ENCODE assay signal across 27 cellular contexts in genomic region chr11:75306529-75306928, GRCh38. TPM values are rescaled to one million over a fixed set of nuclear protein-coding genes. Genes with fewer than 3 reads are reported as not detected.
DNase-seq lines count a peak whose midpoint lies in the region; ATAC-seq, FAIRE-seq and TF ChIP-seq lines count a peak whose summit lies in the region.
"Had no signal": no experiment of that assay in that cellular context is flagged by ENCODE, and none has a peak within 500 bp of the region (broad histone marks: within the 10 kb centered on the region; RNA-seq: fewer than 3 reads in every experiment).

No MANE protein-coding gene starts in this region.

- no peak for FAIRE-seq in small intestine (lab: Jason Lieb, UNC)
- FAIRE-seq: GM18507, pancreas had no signal

- H3K36me3 Mint-ChIP-seq in WTC11: no peaks in the 10 kb centered on the region
- peaks cover 12% of the 10 kb centered on the region for H3K36me3 Mint-ChIP-seq in endodermal cell (ENCODE audit: low read depth)
- no peaks in the 10 kb centered on the region for H3K36me3 Mint-ChIP-seq in nephron progenitor cell (ENCODE audit: low read depth)

- no peaks in the 10 kb centered on the region for H3K9me3 Mint-ChIP-seq in WTC11
- no peaks in the 10 kb centered on the region for H3K9me3 Mint-ChIP-seq in endodermal cell
- H3K9me3 Mint-ChIP-seq in nephron progenitor cell: no peaks in the 10 kb centered on the region

- H3K4me3 Mint-ChIP-seq in WTC11: no peak overlapping the region
- no peak overlapping the region for H3K4me3 Mint-ChIP-seq in endodermal cell
- no peak overlapping the region for H3K4me3 Mint-ChIP-seq in nephron progenitor cell

- H3K4me1 Mint-ChIP-seq in WTC11 (peaks cover 57% of the 10 kb centered on the region), endodermal cell (peaks cover 18% of the 10 kb centered on the region), nephron progenitor cell (peaks cover 24% of the 10 kb centered on the region)

- intact Hi-C loops in colonic mucosa (cut with DNase I): no loop called here

- WGBS in endodermal cell (ENCODE audit: insufficient coverage in 1 of 2, insufficient read length in 1 of 2), 2 experiments: 94% methylated on average over 3 to 10 of the region's 10 CpGs
- 60 to 90% methylated on average over 7 to 10 of the region's 10 CpGs for WGBS in lung, 2 donors
- 80 to 95% (median 83%) methylated on average over 10 of the region's 10 CpGs for WGBS in small intestine, 3 donors

- H3K27me3 ChIP-seq in endodermal cell (ENCODE audit: control insufficient read depth, insufficient read depth, low read length, poor library complexity, severe bottlenecking): no peaks in the 10 kb centered on the region
- no peaks in the 10 kb centered on the region for H3K27me3 ChIP-seq in lung (ENCODE audit: control insufficient read depth, insufficient read depth)
- no peaks in the 10 kb centered on the region for H3K27me3 ChIP-seq in small intestine (ENCODE audit: control insufficient read depth in 2 of 2, insufficient read depth in 2 of 2, low read length in 2 of 2)
- H3K27me3 ChIP-seq in colonic mucosa: no peaks in the 10 kb centered on the region
- H3K27me3 ChIP-seq: left lung, pancreas had no signal

- POLR2A ChIA-PET in WTC11 (lab: Charles Lee): no interaction called here

- peaks cover 22% of the 10 kb centered on the region for H3K36me3 ChIP-seq in endodermal cell (ENCODE audit: control insufficient read depth, insufficient read depth, low read length)
- H3K36me3 ChIP-seq in lung (ENCODE audit: control insufficient read depth in 2 of 2, insufficient read depth in 2 of 2, low read length in 2 of 2): peaks cover 0 to 22% of the 10 kb centered on the region in 2 donors
- no peaks in the 10 kb centered on the region for H3K36me3 ChIP-seq in small intestine (ENCODE audit: control insufficient read depth in 2 of 2, insufficient read depth in 2 of 2, low read length in 2 of 2)
- no peaks in the 10 kb centered on the region for H3K36me3 ChIP-seq in colonic mucosa
- H3K36me3 ChIP-seq: pancreas, thoracic aorta had no signal

- H3K27ac ChIP-seq in endodermal cell (ENCODE audit: low read depth, low read length) (no peak overlapping the region), lung (ENCODE audit: low read depth in 1 of 2, low read length in 1 of 2) (peak overlapping the region; percentile 4 to 86), substantia nigra (ENCODE audit: low read depth, low read length, poor library complexity, severe bottlenecking) (peak overlapping the region; percentile 51), small intestine (ENCODE audit: low read depth in 1 of 2, low read length in 1 of 2) (peak overlapping the region in 1 of 2 donors; percentile 8), colonic mucosa (no peak overlapping the region)
- H3K27ac ChIP-seq: epithelial cell of prostate, GM23248, pancreas, thoracic aorta had no signal

- CTCF ChIA-PET in WTC11 (lab: Charles Lee): interaction anchor here (1.0 to 1.3 kb wide), 2 partner anchors 26 to 46 kb away, joined by 3 read pairs; no protein-coding TSS in a partner anchor

- H3K27me3 Mint-ChIP-seq in WTC11 (ENCODE audit: low read depth) (no peaks in the 10 kb centered on the region), endodermal cell (ENCODE audit: insufficient read depth) (no peaks in the 10 kb centered on the region), nephron progenitor cell (ENCODE audit: low read depth, poor library complexity) (peaks cover 16% of the 10 kb centered on the region)

- ATAC-seq in WTC11: 0 out of 2 replicates have a peak, but pooled peaks have one; percentile 8
- no peak for ATAC-seq in lung (ENCODE audit: insufficient read depth, low FRiP score)
- ATAC-seq: left lung, pancreas, SK-N-SH treated with all-trans-retinoic acid at 6 μM for 48 hours had no signal

- no peaks in the 10 kb centered on the region for H3K9me3 ChIP-seq in endodermal cell (ENCODE audit: control insufficient read depth, low read length)
- no peaks in the 10 kb centered on the region for H3K9me3 ChIP-seq in lung (ENCODE audit: control insufficient read depth in 2 of 2, insufficient read depth in 1 of 2, low read length in 1 of 2)
- H3K9me3 ChIP-seq in small intestine (ENCODE audit: control insufficient read depth, low read depth): no peaks in the 10 kb centered on the region
- no peaks in the 10 kb centered on the region for H3K9me3 ChIP-seq in colonic mucosa
- H3K9me3 ChIP-seq: left lung, pancreas, thoracic aorta had no signal

- DNase-seq in WTC11 (ENCODE audit: low spot score) (no peak), endodermal cell (no peak), lung (ENCODE audit: low spot score) (no peak), substantia nigra (lab: John Stamatoyannopoulos, UW) (no peak), nephron progenitor cell (no peak), small intestine (no peak), colonic mucosa (no peak)
- DNase-seq: activated CD4-positive, CD25-positive, alpha-beta regulatory T cell treated with anti-CD3 and anti-CD28 coated beads, Interleukin-2, amount 50 U/mL, for 72 hours; activated CD8-positive, alpha-beta memory T cell treated with anti-CD3 and anti-CD28 coated beads for 24 hours; activated naive CD4-positive, alpha-beta T cell treated with anti-CD3 and anti-CD28 coated beads, Interleukin-2, amount 50 U/mL, for 16 hours; activated T-cell treated with anti-CD3 and anti-CD28 coated beads, Interleukin-2, amount 50 U/mL, for 48 hours; AML-193; cortex of kidney; foreskin melanocyte; GM23248; Karpas-422; left lung; NCI-H1048; NCI-H2029 treated with DMSO at 0.1 percent for 48 hours; NCI-H510A; stimulated activated CD4-positive, alpha-beta T cell treated with anti-CD3 and anti-CD28 coated beads, Interleukin-4, amount 100 ng/mL, for 4 hours; T-helper 9 cell had no signal

- H3K27ac Mint-ChIP-seq in WTC11 (peak overlapping the region; percentile 26), endodermal cell (peak overlapping the region; percentile 85), nephron progenitor cell (no peak overlapping the region)

- H3K9ac ChIP-seq in endodermal cell (ENCODE audit: extremely low read depth, low read length, poor library complexity, severe bottlenecking): no peak overlapping the region
- no peak overlapping the region for H3K9ac ChIP-seq in colonic mucosa (ENCODE audit: low read depth in 2 of 2, low read length in 2 of 2)
- H3K9ac ChIP-seq: GM23248 had no signal

- H3K4me1 ChIP-seq in endodermal cell (ENCODE audit: control insufficient read depth, insufficient read depth, low read length) (no peaks in the 10 kb centered on the region), lung (ENCODE audit: control insufficient read depth in 2 of 2, insufficient read depth in 2 of 2, low read length in 2 of 2) (peaks cover 0 to 49% of the 10 kb centered on the region in 2 donors), small intestine (ENCODE audit: control insufficient read depth in 2 of 2, insufficient read depth in 1 of 2, low read depth in 1 of 2, low read length in 1 of 2) (peaks cover 0 to 2% of the 10 kb centered on the region in 2 donors), colonic mucosa (peaks cover 6% of the 10 kb centered on the region)

- no peak for TF ChIP-seq CTCF in WTC11 (IDR thresholded peaks at IDR 0.05)
- no peak for TF ChIP-seq CTCF in endodermal cell (conservative IDR thresholded peaks at IDR 0.05)
- TF ChIP-seq CTCF in lung (IDR thresholded peaks at IDR 0.05; ENCODE audit: control extremely low read depth, extremely low read depth): no peak
- TF ChIP-seq CTCF in nephron progenitor cell (IDR thresholded peaks at IDR 0.05): no peak
- no peak for TF ChIP-seq CTCF in colonic mucosa (IDR thresholded peaks at IDR 0.05)

- H3K4me3 ChIP-seq in endodermal cell (ENCODE audit: low read length) (no peak overlapping the region), lung (no peak overlapping the region), small intestine (ENCODE audit: low read depth in 1 of 2, low read length in 2 of 2) (no peak overlapping the region), colonic mucosa (no peak overlapping the region)
- H3K4me3 ChIP-seq: GM23248, pancreas, thoracic aorta had no signal

TF ChIP-seq in WTC11, 78 proteins besides CTCF, POLR2A, EP300 and RAD21:
- TF ChIP-seq ZNF121 (CRISPR knock-in tag; IDR thresholded peaks at IDR 0.05) (no peak), NFE2L1 (CRISPR knock-in tag; IDR thresholded peaks at IDR 0.05) (no peak), CREB1 (CRISPR knock-in tag; IDR thresholded peaks at IDR 0.05) (no peak), MAX (CRISPR knock-in tag; IDR thresholded peaks at IDR 0.05) (no peak), NR1H2 (CRISPR knock-in tag; IDR thresholded peaks at IDR 0.05) (no peak)

RNA-seq across cellular contexts. Expression of gene ARRB1, which starts 44.9 kb away (rescaled TPM):
- total RNA-seq in WTC11 (2021) (81.0 to 90.1 TPM (median 82.9 TPM) in 3 replicates), endodermal cell (100 to 1,000 TPM in 1 of 2 donors, 10 to 100 TPM in 1; 41.7 to 128 TPM), lung (100 to 1,000 TPM in 1 of 2 donors, 10 to 100 TPM in 1; 64.4 to 145 TPM), colonic mucosa (10 to 100 TPM; 70.3 to 73.4 TPM)
- polyA plus RNA-seq in endodermal cell (2013, experiment 1 of 2): 19.7 TPM
- polyA plus RNA-seq in endodermal cell (2013, experiment 2 of 2): 23.1 TPM
- polyA plus RNA-seq in lung (10 to 100 TPM; 39.8 to 46.0 TPM), small intestine (10 to 100 TPM; 20.0 to 41.5 (median 28.2) TPM)

Comparison
In these comparisons a context has a peak if more than half of its experiments do, and no peak if none do; other contexts are left out.
1. H3K27ac ChIP-seq: peak in lung (2 of 2) and substantia nigra (single experiment); none in endodermal cell (single experiment) and colonic mucosa (single experiment).